ENCODE assay signal across 11 cellular contexts in genomic region chr1:165841582-165842362, GRCh38. TPM values are rescaled to one million over a fixed set of nuclear protein-coding genes. Genes with fewer than 3 reads are reported as not detected.
A peak's percentile ranks its signal among the peaks of the same experiment; 100 is the strongest.
DNase-seq lines count a peak whose midpoint lies in the region; ATAC-seq and TF ChIP-seq lines count a peak whose summit lies in the region.
"Had no signal": no experiment of that assay in that cellular context is flagged by ENCODE, and none has a peak within 500 bp of the region (broad histone marks: within the 10 kb centered on the region; RNA-seq: fewer than 3 reads in every experiment).

No MANE protein-coding gene starts in this region.

- peaks cover 26 to 95% (median 83%) of the 10 kb centered on the region in 10 experiments for H3K4me1 ChIP-seq in BLaER1 treated with 17β-estradiol and CSF1 and Interleukin-3, amounts not matched to agents 10 nM and 100 nM
- H3K4me1 ChIP-seq in fibroblast of lung (ENCODE audit: control insufficient read depth, extremely low read depth, insufficient read depth, low read length): peaks cover 19% of the 10 kb centered on the region
- H3K4me1 ChIP-seq: parathyroid adenoma had no signal

- H2AFZ ChIP-seq in fibroblast of lung (ENCODE audit: low read length): no peak overlapping the region
- H2AFZ ChIP-seq: parathyroid adenoma had no signal

- peaks cover 10 to 100% (median 100%) of the 10 kb centered on the region in 11 experiments; a peak in 21 of 22 replicates for H4K20me1 ChIP-seq in BLaER1 treated with 17β-estradiol and CSF1 and Interleukin-3, amounts not matched to agents 10 nM and 100 nM
- no peaks in the 10 kb centered on the region for H4K20me1 ChIP-seq in fibroblast of lung (ENCODE audit: control insufficient read depth, extremely low read depth, insufficient read depth, low read length)

- H3K4me2 ChIP-seq in BLaER1 treated with 17β-estradiol and CSF1 and Interleukin-3, amounts not matched to agents 10 nM and 100 nM: peak overlapping the region; percentile 48 to 86 (median 69); a peak in 21 of 22 replicates
- H3K4me2 ChIP-seq in fibroblast of lung (ENCODE audit: extremely low read depth, insufficient read depth, low read length): peak overlapping the region; percentile 87

- peaks cover 96% of the 10 kb centered on the region for H3K79me2 ChIP-seq in fibroblast of lung (ENCODE audit: control insufficient read depth, insufficient read depth, low read length)

- peak; percentile 39 for ATAC-seq in GM19463 (IDR thresholded peaks at IDR 0.05; ENCODE audit: unreplicated experiment)

- H3K9me3 ChIP-seq in BLaER1 treated with 17β-estradiol and CSF1 and Interleukin-3, amounts not matched to agents 10 nM and 100 nM (replicated peaks in 1 of 11): no peaks in the 10 kb centered on the region
- no peaks in the 10 kb centered on the region for H3K9me3 ChIP-seq in fibroblast of lung (ENCODE audit: control insufficient read depth, insufficient read depth, low read depth, low read length)
- H3K9me3 ChIP-seq: esophagus muscularis mucosa had no signal

- peak; percentile 61 for DNase-seq in MV-4-11 (lab: John Stamatoyannopoulos, UW)
- peak; percentile 51 to 69 for DNase-seq in fibroblast of lung (ENCODE audit: low read depth in 2 of 2)
- DNase-seq in NCI-H774 (lab: John Stamatoyannopoulos, UW): no peak
- no peak for DNase-seq in NCI-H1436 (lab: John Stamatoyannopoulos, UW)
- no peak for DNase-seq in NK-92 (lab: John Stamatoyannopoulos, UW; ENCODE audit: unreplicated experiment)
- DNase-seq in dedifferentiated amniotic fluid mesenchymal stem cell (ENCODE audit: extremely low spot score): no peak
- DNase-seq: NCI-H748 treated with DMSO at 0.1 percent for 48 hours had no signal

- H3K36me3 ChIP-seq in BLaER1 treated with 17β-estradiol and CSF1 and Interleukin-3, amounts not matched to agents 10 nM and 100 nM: peaks cover 0 to 16% (median 9%) of the 10 kb centered on the region in 11 experiments; a peak in 11 of 22 replicates
- H3K36me3 ChIP-seq in fibroblast of lung (ENCODE audit: control insufficient read depth, insufficient read depth, low read length): no peaks in the 10 kb centered on the region
- H3K36me3 ChIP-seq: esophagus muscularis mucosa had no signal

- H3K4me3 ChIP-seq in BLaER1 treated with 17β-estradiol and CSF1 and Interleukin-3, amounts not matched to agents 10 nM and 100 nM: no peak overlapping the region
- H3K4me3 ChIP-seq in fibroblast of lung (replicated peaks in 1 of 4; ENCODE audit: control extremely low read depth in 1 of 4, insufficient read depth in 1 of 4, low read depth in 3 of 4, low read length in 4 of 4): no peak overlapping the region
- H3K4me3 ChIP-seq: esophagus muscularis mucosa had no signal

- no peak for TF ChIP-seq CTCF in fibroblast of lung (conservative IDR thresholded peaks at IDR 0.05 in 1 of 2, IDR thresholded peaks at IDR 0.05 in 1 of 2; ENCODE audit: low read depth in 1 of 2, low read length in 2 of 2)

- H3K27me3 ChIP-seq in BLaER1 treated with 17β-estradiol and CSF1 and Interleukin-3, amounts not matched to agents 10 nM and 100 nM: no peaks in the 10 kb centered on the region
- H3K27me3 ChIP-seq in fibroblast of lung (ENCODE audit: control insufficient read depth, insufficient read depth, low read length): no peaks in the 10 kb centered on the region
- H3K27me3 ChIP-seq: esophagus muscularis mucosa had no signal

- H3K27ac ChIP-seq in BLaER1 treated with 17β-estradiol and CSF1 and Interleukin-3, amounts not matched to agents 10 nM and 100 nM: peak overlapping the region in 8 of 11 experiments; percentile 1 to 53 (median 14); a peak in 6 of 22 replicates
- no peak overlapping the region for H3K27ac ChIP-seq in fibroblast of lung (ENCODE audit: insufficient read depth, low read length)
- H3K27ac ChIP-seq: esophagus muscularis mucosa, parathyroid adenoma had no signal

- peak overlapping the region in 3 of 11 experiments; percentile 10 to 36 (median 15); a peak in 4 of 22 replicates for H3K9ac ChIP-seq in BLaER1 treated with 17β-estradiol and CSF1 and Interleukin-3, amounts not matched to agents 10 nM and 100 nM
- H3K9ac ChIP-seq in fibroblast of lung (ENCODE audit: insufficient read depth, low read length): no peak overlapping the region
- H3K9ac ChIP-seq: parathyroid adenoma had no signal

RNA-seq across cellular contexts. Expression of gene UCK2, which starts 14.4 kb away (rescaled TPM):
- total RNA-seq in fibroblast of lung: 47.8 and 95.1 TPM in 2 replicates
- polyA plus RNA-seq in fibroblast of lung: 83.1 and 99.0 TPM in 2 replicates
- 70.8 and 95.7 TPM in 2 replicates for polyA plus RNA-seq in fibroblast of lung (2012)
- polyA minus RNA-seq in fibroblast of lung (ENCODE audit: low replicate concordance): 87.6 and 123 TPM in 2 replicates

Comparison
In these comparisons a context has a peak if more than half of its experiments do, and no peak if none do; other contexts are left out.
1. DNase-seq: peak in MV-4-11 (single experiment) and fibroblast of lung (2 of 2); none in NCI-H774 (single experiment), NCI-H1436 (single experiment), NK-92 (single experiment) and dedifferentiated amniotic fluid mesenchymal stem cell (single experiment).